8 cellular contexts compared by ENCODE assay signal in the genomic region with DNA sequence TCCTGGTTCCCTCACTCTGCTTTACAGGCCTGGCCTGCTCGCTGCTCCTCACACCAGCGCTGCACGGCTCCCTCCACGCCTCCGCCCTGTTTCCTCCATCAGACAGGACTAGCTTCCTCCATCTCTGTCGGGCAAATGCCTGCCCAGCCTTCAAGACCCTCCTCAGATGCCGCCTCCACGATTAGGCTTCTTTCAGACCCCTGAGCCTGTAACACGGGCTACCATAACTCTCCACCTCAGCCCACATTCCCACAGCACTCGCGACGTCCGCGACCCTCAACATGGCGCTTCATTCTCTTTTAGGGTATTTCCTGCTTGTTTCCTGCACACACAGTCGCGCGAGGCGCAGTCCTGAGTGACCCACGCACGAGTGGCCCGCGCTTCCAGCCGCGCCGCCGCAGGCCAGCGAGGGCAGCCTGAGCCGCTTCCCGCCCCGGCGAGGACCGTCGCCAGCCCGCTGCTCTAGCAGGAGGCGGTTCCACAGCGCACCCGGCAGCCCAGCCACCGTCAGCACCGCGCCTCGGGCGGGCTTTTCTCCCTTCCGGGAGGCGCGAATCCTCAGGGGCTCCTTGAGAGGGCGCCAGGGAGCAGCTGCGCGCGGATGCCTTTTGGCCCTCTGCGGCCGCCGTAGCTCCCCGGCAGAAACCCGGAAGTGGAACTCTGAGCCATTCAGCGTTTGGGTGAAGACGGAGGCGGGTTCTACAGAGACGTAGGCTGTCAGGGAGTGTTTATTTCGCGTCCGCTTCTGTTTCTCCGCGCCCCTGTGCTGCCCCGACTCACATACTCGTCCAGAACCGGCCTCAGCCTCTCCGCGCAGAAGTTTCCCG. TPM values are rescaled to one million over a fixed set of nuclear protein-coding genes. Genes with fewer than 3 reads are reported as not detected.
DNase-seq lines count a peak whose midpoint lies in the region; ATAC-seq, FAIRE-seq and TF ChIP-seq lines count a peak whose summit lies in the region.

A gene (plus strand): TSS at position 695 of the 827 bp plus-strand sequence. CDS start 138 bp downstream, outside the sequence.

- H3K9me3 Mint-ChIP-seq in activated CD8-positive, alpha-beta T cell treated with anti-CD3 and anti-CD28 coated beads, Interleukin-2, amount 10 ng/mL, durations not matched to agents 7 days and 5 days (ENCODE audit: insufficient read depth): peaks cover 3% of the 10 kb centered on the region

- H2AFZ ChIP-seq in endothelial cell of umbilical vein (ENCODE audit: low read depth, low read length): peak within 1 kb of the TSS; percentile 99

- H3K9me1 ChIP-seq in endothelial cell of umbilical vein (replicated peaks; ENCODE audit: control insufficient read depth, extremely low read depth, insufficient read depth, low read length): no peaks in the 10 kb centered on the region

- dilution Hi-C loops in endothelial cell of umbilical vein (cut with MboI; ENCODE audit: extremely low pct_ligation_motif_present, low sequenced_read_pairs): no loop called here

- intact Hi-C loops in endothelial cell of umbilical vein (cut with micrococcal nuclease): no loop called here

- peak within 1 kb of the TSS; percentile 75 to 93 (median 85) for H3K27ac ChIP-seq in BLaER1 treated with 17β-estradiol and CSF1 and Interleukin-3, amounts not matched to agents 10 nM and 100 nM
- H3K27ac ChIP-seq in endothelial cell of umbilical vein (ENCODE audit: insufficient read depth, low read depth, low read length): peak within 1 kb of the TSS; percentile 50
- peak within 1 kb of the TSS; percentile 89 to 90 for H3K27ac ChIP-seq in mucosa of rectum (ENCODE audit: low read depth in 2 of 2, low read length in 2 of 2)

- CTCF ChIA-PET in activated CD8-positive, alpha-beta T cell treated with anti-CD3 and anti-CD28 coated beads, Interleukin-2, amount 10 ng/mL, durations not matched to agents 7 days and 5 days (lab: Charles Lee): interaction anchor here (0.8 to 1.8 kb wide), 3 partner anchors 9 to 29 kb away, joined by 3 to 6 read pairs (median 6); no protein-coding TSS in a partner anchor
- CTCF ChIA-PET in endothelial cell of umbilical vein (lab: Charles Lee): interaction anchor here (1.0 kb wide), 1 partner anchor 36 kb away, joined by 4 read pairs; no protein-coding TSS in a partner anchor

- POLR2A ChIA-PET in activated CD8-positive, alpha-beta T cell treated with anti-CD3 and anti-CD28 coated beads, Interleukin-2, amount 10 ng/mL, durations not matched to agents 7 days and 5 days (lab: Charles Lee): interaction anchor here (0.6 to 2.4 kb wide), 3 partner anchors 9 to 169 kb away, joined by 3 to 8 read pairs (median 3); no protein-coding TSS in a partner anchor
- POLR2A ChIA-PET in endothelial cell of umbilical vein (lab: Charles Lee): no interaction called here

- peak; percentile 100 for ATAC-seq in GM19467 (IDR thresholded peaks at IDR 0.05; ENCODE audit: unreplicated experiment)
- ATAC-seq in activated CD8-positive, alpha-beta T cell treated with anti-CD3 and anti-CD28 coated beads, Interleukin-2, amount 10 ng/mL, durations not matched to agents 7 days and 5 days: peak; percentile 99

- H3K9ac ChIP-seq in BLaER1 treated with 17β-estradiol and CSF1 and Interleukin-3, amounts not matched to agents 10 nM and 100 nM: peak within 1 kb of the TSS; percentile 87 to 96 (median 90)
- H3K9ac ChIP-seq in endothelial cell of umbilical vein (replicated peaks; ENCODE audit: extremely low read depth, insufficient read depth, low read length) (peak within 1 kb of the TSS; percentile 88), mucosa of rectum (ENCODE audit: low read depth in 1 of 2, low read length in 2 of 2) (peak within 1 kb of the TSS; percentile 87 to 93)

- peaks cover 6 to 42% (median 11%) of the 10 kb centered on the region in 10 experiments; a peak in 18 of 20 replicates for H3K4me1 ChIP-seq in BLaER1 treated with 17β-estradiol and CSF1 and Interleukin-3, amounts not matched to agents 10 nM and 100 nM
- H3K4me1 ChIP-seq in endothelial cell of umbilical vein (ENCODE audit: control insufficient read depth, extremely low read depth, insufficient read depth, low read length): peaks cover 9% of the 10 kb centered on the region
- peaks cover 3% of the 10 kb centered on the region in 2 donors for H3K4me1 ChIP-seq in mucosa of rectum (ENCODE audit: control insufficient read depth in 2 of 2, insufficient read depth in 2 of 2, low read length in 2 of 2)

- peaks cover 42% of the 10 kb centered on the region for H3K36me3 Mint-ChIP-seq in activated CD8-positive, alpha-beta T cell treated with anti-CD3 and anti-CD28 coated beads, Interleukin-2, amount 10 ng/mL, durations not matched to agents 7 days and 5 days (ENCODE audit: low read depth)

- no peak for FAIRE-seq in endothelial cell of umbilical vein (lab: Jason Lieb, UNC)

- peak within 1 kb of the TSS; percentile 86 for H3K4me3 Mint-ChIP-seq in activated CD8-positive, alpha-beta T cell treated with anti-CD3 and anti-CD28 coated beads, Interleukin-2, amount 10 ng/mL, durations not matched to agents 7 days and 5 days

- H3K27ac Mint-ChIP-seq in activated CD8-positive, alpha-beta T cell treated with anti-CD3 and anti-CD28 coated beads, Interleukin-2, amount 10 ng/mL, durations not matched to agents 7 days and 5 days: peak within 1 kb of the TSS; percentile 97

- H3K36me3 ChIP-seq in BLaER1 treated with 17β-estradiol and CSF1 and Interleukin-3, amounts not matched to agents 10 nM and 100 nM: peaks cover 9 to 34% (median 17%) of the 10 kb centered on the region in 11 experiments; a peak in 21 of 22 replicates
- H3K36me3 ChIP-seq in endothelial cell of umbilical vein (ENCODE audit: control insufficient read depth in 2 of 2, extremely low read depth in 1 of 2, insufficient read depth in 2 of 2, low read length in 2 of 2) (no peaks in the 10 kb centered on the region), mucosa of rectum (ENCODE audit: control insufficient read depth in 2 of 2, insufficient read depth in 2 of 2, low read length in 2 of 2) (peaks cover 0 to 1% of the 10 kb centered on the region in 2 donors)

- peaks cover 35% of the 10 kb centered on the region for H3K4me1 Mint-ChIP-seq in activated CD8-positive, alpha-beta T cell treated with anti-CD3 and anti-CD28 coated beads, Interleukin-2, amount 10 ng/mL, durations not matched to agents 7 days and 5 days (ENCODE audit: low read depth)

- BruUV-seq in endothelial cell of umbilical vein (replicated peaks; lab: Mats Ljungman, UMichigan): no TSS peak

- no peaks in the 10 kb centered on the region for H3K27me3 ChIP-seq in BLaER1 treated with 17β-estradiol and CSF1 and Interleukin-3, amounts not matched to agents 10 nM and 100 nM
- H3K27me3 ChIP-seq in endothelial cell of umbilical vein (ENCODE audit: control insufficient read depth in 2 of 2, insufficient read depth in 2 of 2, low read length in 2 of 2) (no peaks in the 10 kb centered on the region), mucosa of rectum (ENCODE audit: control insufficient read depth in 2 of 2, insufficient read depth in 2 of 2, low read length in 2 of 2) (no peaks in the 10 kb centered on the region)

- peak within 1 kb of the TSS; percentile 86 to 98 (median 90) for H3K4me3 ChIP-seq in BLaER1 treated with 17β-estradiol and CSF1 and Interleukin-3, amounts not matched to agents 10 nM and 100 nM
- H3K4me3 ChIP-seq in endothelial cell of umbilical vein (replicated peaks in 1 of 3; ENCODE audit: insufficient read depth in 1 of 3, low read depth in 1 of 3, low read length in 3 of 3) (peak within 1 kb of the TSS; percentile 91 to 98 (median 96)), mucosa of rectum (ENCODE audit: low read length in 2 of 2) (peak within 1 kb of the TSS; percentile 90 to 94)

- peaks cover 20% of the 10 kb centered on the region for H3K79me2 ChIP-seq in endothelial cell of umbilical vein (ENCODE audit: control insufficient read depth, insufficient read depth, low read length)

- no peaks in the 10 kb centered on the region for H3K27me3 Mint-ChIP-seq in activated CD8-positive, alpha-beta T cell treated with anti-CD3 and anti-CD28 coated beads, Interleukin-2, amount 10 ng/mL, durations not matched to agents 7 days and 5 days (ENCODE audit: low read depth)

- peaks cover 0 to 20% (median 8%) of the 10 kb centered on the region in 11 experiments; a peak in 13 of 22 replicates for H3K9me3 ChIP-seq in BLaER1 treated with 17β-estradiol and CSF1 and Interleukin-3, amounts not matched to agents 10 nM and 100 nM (replicated peaks in 1 of 11)
- no peaks in the 10 kb centered on the region for H3K9me3 ChIP-seq in endothelial cell of umbilical vein (replicated peaks; ENCODE audit: control insufficient read depth, insufficient read depth, low read length)
- H3K9me3 ChIP-seq in mucosa of rectum (ENCODE audit: control insufficient read depth in 2 of 2, low read length in 2 of 2): no peaks in the 10 kb centered on the region

- TF ChIP-seq POLR2A in endothelial cell of umbilical vein (IDR thresholded peaks at IDR 0.05; ENCODE audit: low read depth, low read length): peak; percentile 53

- peak within 1 kb of the TSS; percentile 77 to 94 (median 88) for H3K4me2 ChIP-seq in BLaER1 treated with 17β-estradiol and CSF1 and Interleukin-3, amounts not matched to agents 10 nM and 100 nM
- H3K4me2 ChIP-seq in endothelial cell of umbilical vein (ENCODE audit: insufficient read depth, low read length): peak within 1 kb of the TSS; percentile 89

- peaks cover 0 to 8% (median 0%) of the 10 kb centered on the region in 11 experiments; a peak in 5 of 22 replicates for H4K20me1 ChIP-seq in BLaER1 treated with 17β-estradiol and CSF1 and Interleukin-3, amounts not matched to agents 10 nM and 100 nM
- no peaks in the 10 kb centered on the region for H4K20me1 ChIP-seq in endothelial cell of umbilical vein (replicated peaks; ENCODE audit: control insufficient read depth, extremely low read depth, insufficient read depth, low read length)

- peak; percentile 72 for DNase-seq in HS-5 (ENCODE audit: low read depth)
- peak; percentile 96 for DNase-seq in activated CD8-positive, alpha-beta T cell treated with anti-CD3 and anti-CD28 coated beads, Interleukin-2, amount 10 ng/mL, durations not matched to agents 7 days and 5 days
- peak; percentile 95 for DNase-seq in endothelial cell of umbilical vein (ENCODE audit: low read depth, low spot score)
- peak; percentile 96 for DNase-seq in stimulated activated CD8-positive, alpha-beta memory T cell treated with anti-CD3 and anti-CD28 coated beads, Interleukin-7, amount 100 ng/mL, for 1 hour (ENCODE audit: low read depth in 2 of 2)
- no peak for DNase-seq in NCI-H446 (lab: John Stamatoyannopoulos, UW)

- peak; percentile 96 for TF ChIP-seq CTCF in endothelial cell of umbilical vein (IDR thresholded peaks at IDR 0.05; ENCODE audit: extremely low read depth in 1 of 2, insufficient read depth in 1 of 2, low read depth in 1 of 2, low read length in 2 of 2)

RNA-seq across cellular contexts. Expression of the gene that starts here (rescaled TPM):
- total RNA-seq in activated CD8-positive, alpha-beta T cell treated with anti-CD3 and anti-CD28 coated beads, Interleukin-2, amount 10 ng/mL, durations not matched to agents 7 days and 5 days: 10 to 100 TPM; 55.3 to 57.8 TPM
- 36.1 and 40.3 TPM in 2 replicates for total RNA-seq in endothelial cell of umbilical vein
- 5.1 and 7.5 TPM in 2 replicates for polyA plus RNA-seq in endothelial cell of umbilical vein
- polyA plus RNA-seq in endothelial cell of umbilical vein (2011; cell fraction: cytosol; rRNA removed): 16.6 and 18.1 TPM in 2 replicates
- polyA plus RNA-seq in endothelial cell of umbilical vein (2011; cell fraction: nucleus; rRNA removed): 13.0 and 21.0 TPM in 2 replicates
- 33.3 and 43.5 TPM in 2 replicates for polyA plus RNA-seq in endothelial cell of umbilical vein (2012)
- polyA minus RNA-seq in endothelial cell of umbilical vein: 3.8 and 4.1 TPM in 2 replicates
- 7.7 TPM for polyA minus RNA-seq in endothelial cell of umbilical vein (2011; cell fraction: cytosol; rRNA and poly(A)+ RNA removed)
- polyA minus RNA-seq in endothelial cell of umbilical vein (2011; cell fraction: nucleus; rRNA and poly(A)+ RNA removed): 5.4 and 6.2 TPM in 2 replicates

Comparison
In these comparisons a context has a peak if more than half of its experiments do, and no peak if none do; other contexts are left out.
1. DNase-seq: peak in HS-5 (single experiment), activated CD8-positive, alpha-beta T cell treated with anti-CD3 and anti-CD28 coated beads, Interleukin-2, amount 10 ng/mL, durations not matched to agents 7 days and 5 days (single experiment), endothelial cell of umbilical vein (single experiment) and stimulated activated CD8-positive, alpha-beta memory T cell treated with anti-CD3 and anti-CD28 coated beads, Interleukin-7, amount 100 ng/mL, for 1 hour (2 of 2); none in NCI-H446 (0 of 2).
2. Peak in every context shown above with its lines, with median percentiles within 50 percentile points of each other: H3K27ac ChIP-seq, H3K4me3 ChIP-seq and H3K9ac ChIP-seq.